ENCODE assay signal across 13 cellular contexts in the genomic region with DNA sequence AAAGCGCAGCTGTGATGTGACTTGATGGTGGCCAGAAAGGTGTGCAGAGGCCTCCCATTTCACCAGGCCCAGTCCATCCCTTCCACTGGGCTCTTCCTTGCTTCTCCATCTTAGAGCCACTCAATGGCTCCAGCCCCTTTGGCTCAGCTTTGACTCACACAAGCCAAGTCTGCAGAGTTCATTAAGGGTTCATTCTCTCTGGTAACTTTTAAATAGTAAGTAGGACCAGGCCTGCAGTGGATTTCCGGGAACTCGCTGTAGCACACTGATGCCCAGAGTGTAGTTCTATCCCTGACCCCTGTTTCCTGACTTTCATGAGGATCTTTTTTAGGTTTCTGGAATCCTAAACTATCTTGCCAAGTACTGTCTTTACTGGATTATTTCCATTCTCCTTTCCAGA. TPM values are rescaled to one million over a fixed set of nuclear protein-coding genes. Genes with fewer than 3 reads are reported as not detected.
DNase-seq lines count a peak whose midpoint lies in the region; ATAC-seq, FAIRE-seq and TF ChIP-seq lines count a peak whose summit lies in the region.
"Not testable (repeated sequence)": the region's sequence is repeated elsewhere in the genome, so short reads cannot be mapped to it uniquely, and the experiment has no call there.
"Had no signal": no experiment of that assay in that cellular context is flagged by ENCODE, and none has a peak within 500 bp of the region (broad histone marks: within the 10 kb centered on the region; RNA-seq: fewer than 3 reads in every experiment).

No MANE protein-coding gene starts in this region.

- TF ChIP-seq POLR2A in heart left ventricle (IDR thresholded peaks at IDR 0.05) = not testable (repeated sequence)

- DNase-seq in Right ventricle myocardium inferior (ENCODE audit: missing footprints); heart left ventricle; left ventricle myocardium superior; pancreas: not testable (repeated sequence)

- not testable (repeated sequence) for H3K9me3 ChIP-seq in heart left ventricle, pancreas

- not testable (repeated sequence) for H3K4me3 ChIP-seq in heart left ventricle, pancreas

- TF ChIP-seq CTCF in heart left ventricle (IDR thresholded peaks at IDR 0.05); pancreas (IDR thresholded peaks at IDR 0.05): not testable (repeated sequence)

- no CpG with 5 or more reads among the region's 3 CpGs for WGBS in heart left ventricle, 4 donors
- no CpG with 5 or more reads among the region's 3 CpGs for WGBS in pancreas, 2 donors

- not testable (repeated sequence) for H3K27me3 ChIP-seq in heart left ventricle, pancreas

- not testable (repeated sequence) for H3K27ac ChIP-seq in heart left ventricle, pancreas

- H3K4me1 ChIP-seq in heart left ventricle, pancreas: not testable (repeated sequence)

- H3K36me3 ChIP-seq in heart left ventricle, pancreas: not testable (repeated sequence)

- FAIRE-seq in pancreas (lab: Jason Lieb, UNC) = peak; percentile 94

- ATAC-seq in Right ventricle myocardium inferior (peak; percentile 42), heart left ventricle (peak in 3 of 4 donors; percentile 57 to 85 (median 79)), left ventricle myocardium superior (peak; percentile 71)
- ATAC-seq in pancreas = not testable (repeated sequence)

- intact Hi-C loops in Right ventricle myocardium inferior (cut with DNase I); heart left ventricle (cut with DNase I); left ventricle myocardium superior (cut with micrococcal nuclease); pancreas (cut with DNase I): not testable (repeated sequence)

RNA-seq across cellular contexts. Expression of a gene that starts 11.9 kb away (rescaled TPM):
- total RNA-seq in Right ventricle myocardium inferior (not detected), heart left ventricle (not detected), left ventricle myocardium superior (not detected), pancreas (not detected)
- polyA plus RNA-seq in heart left ventricle (not detected), pancreas (not detected)
- total RNA-seq: A673; CD4-positive, alpha-beta memory T cell; CD4-positive, CD25-positive, alpha-beta regulatory T cell; CD8-positive, alpha-beta memory T cell; Daoy; G401; GM12878 had no signal
- polyA plus RNA-seq: AG04450; CD14-positive monocyte; CD4-positive, alpha-beta memory T cell; CD4-positive, CD25-positive, alpha-beta regulatory T cell; CD8-positive, alpha-beta memory T cell; GM12878 had no signal

RNA-seq across cellular contexts. Expression of a gene that starts 25.9 kb away (rescaled TPM):
- not detected for total RNA-seq in Right ventricle myocardium inferior
- not detected for total RNA-seq in heart left ventricle
- not detected for polyA plus RNA-seq in heart left ventricle
- total RNA-seq in left ventricle myocardium superior = not detected
- total RNA-seq in pancreas = not detected
- not detected for polyA plus RNA-seq in pancreas
- total RNA-seq: A673; CD4-positive, alpha-beta memory T cell; CD4-positive, CD25-positive, alpha-beta regulatory T cell; CD8-positive, alpha-beta memory T cell; Daoy; G401; GM12878 had no signal
- polyA plus RNA-seq: AG04450; CD14-positive monocyte; CD4-positive, alpha-beta memory T cell; CD4-positive, CD25-positive, alpha-beta regulatory T cell; CD8-positive, alpha-beta memory T cell; GM12878 had no signal

RNA-seq across cellular contexts. Expression of a gene that starts 49.0 kb away (rescaled TPM):
- total RNA-seq in Right ventricle myocardium inferior (not detected), heart left ventricle (not detected), left ventricle myocardium superior (not detected), pancreas (not detected)
- polyA plus RNA-seq in heart left ventricle (not detected), pancreas (not detected)
- total RNA-seq: A673; CD4-positive, alpha-beta memory T cell; CD4-positive, CD25-positive, alpha-beta regulatory T cell; CD8-positive, alpha-beta memory T cell; Daoy; G401; GM12878 had no signal
- polyA plus RNA-seq: AG04450; CD14-positive monocyte; CD4-positive, alpha-beta memory T cell; CD4-positive, CD25-positive, alpha-beta regulatory T cell; CD8-positive, alpha-beta memory T cell; GM12878 had no signal
